ENCODE assay signal across 10 cellular contexts in the genomic region with DNA sequence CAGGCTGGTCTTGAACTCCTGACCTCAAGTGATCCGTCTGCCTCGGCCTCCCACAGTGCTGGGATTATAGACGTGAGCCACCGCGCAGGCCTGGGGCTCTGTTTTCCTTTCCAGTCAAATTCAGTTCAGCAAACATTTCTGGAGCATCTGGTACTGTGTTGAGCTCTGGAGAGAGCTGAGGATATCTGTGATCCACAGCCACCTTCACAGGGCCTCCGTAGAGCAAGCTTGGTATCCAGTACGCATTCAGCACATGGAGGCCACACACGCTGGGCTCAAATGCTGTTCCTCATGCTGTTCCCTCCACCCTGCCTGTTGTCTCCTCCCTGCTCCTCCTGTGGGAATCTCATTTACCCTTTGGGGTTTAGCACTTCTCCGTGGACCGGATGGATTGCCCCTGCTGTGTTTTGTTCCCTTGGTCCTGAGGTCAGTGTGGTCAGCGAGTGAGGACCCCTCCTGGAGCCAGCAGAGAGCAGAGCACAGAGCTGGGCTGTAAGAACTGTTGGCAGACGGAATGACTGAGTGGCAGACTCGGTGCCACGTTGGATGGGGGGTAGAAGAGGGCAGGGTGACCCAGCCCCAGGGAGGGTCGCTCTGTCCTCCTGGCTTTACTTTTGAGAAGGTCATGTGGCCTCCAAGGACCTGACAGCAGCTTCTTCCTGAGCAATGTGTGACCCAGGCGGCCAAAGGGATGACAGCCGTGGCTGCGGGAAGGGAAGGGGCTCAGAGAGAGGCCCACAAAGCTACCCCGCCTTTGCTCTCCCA. TPM values are rescaled to one million over a fixed set of nuclear protein-coding genes. Genes with fewer than 3 reads are reported as not detected.
DNase-seq lines count a peak whose midpoint lies in the region; ATAC-seq and TF ChIP-seq lines count a peak whose summit lies in the region.
"Had no signal": no experiment of that assay in that cellular context is flagged by ENCODE, and none has a peak within 500 bp of the region (broad histone marks: within the 10 kb centered on the region; RNA-seq: fewer than 3 reads in every experiment).

No MANE protein-coding gene starts in this region.

- H3K9me3 ChIP-seq in CD4-positive, CD25-positive, alpha-beta regulatory T cell (ENCODE audit: control insufficient read depth in 2 of 2, low read length in 2 of 2): no peaks in the 10 kb centered on the region
- no peaks in the 10 kb centered on the region for H3K9me3 ChIP-seq in MG63

- peaks cover 0 to 10% (median 3%) of the 10 kb centered on the region in 4 donors for H3K4me1 Mint-ChIP-seq in CD4-positive, CD25-positive, alpha-beta regulatory T cell
- H3K4me1 Mint-ChIP-seq in nephron: peaks cover 6% of the 10 kb centered on the region

- peak overlapping the region in 2 of 3 donors; percentile 32 to 65 for H3K27ac Mint-ChIP-seq in CD4-positive, CD25-positive, alpha-beta regulatory T cell
- no peak overlapping the region for H3K27ac Mint-ChIP-seq in nephron

- DNase-seq in CD4-positive, CD25-positive, alpha-beta regulatory T cell: no peak
- DNase-seq in MG63: no peak
- DNase-seq in dorsolateral prefrontal cortex: no peak
- no peak for DNase-seq in cerebellar nuclear complex (lab: John Stamatoyannopoulos, UW)
- no peak for DNase-seq in GM10248 (ENCODE audit: extremely low spot score)
- DNase-seq in NCI-H1092 (lab: John Stamatoyannopoulos, UW): no peak

- no peak for TF ChIP-seq CTCF in dorsolateral prefrontal cortex (IDR thresholded peaks at IDR 0.05 in 54 of 56, conservative IDR thresholded peaks at IDR 0.05 in 2 of 56; ENCODE audit: low read depth in 1 of 56, partially characterized antibody in 56 of 56)
- no peak for TF ChIP-seq CTCF in nephron (IDR thresholded peaks at IDR 0.05; ENCODE audit: unreplicated experiment in 3 of 3)
- TF ChIP-seq CTCF in GM10248 (IDR thresholded peaks at IDR 0.05; ENCODE audit: control extremely low read depth, extremely low read depth, low read depth, missing control alignments): no peak

- H3K27ac ChIP-seq in CD4-positive, CD25-positive, alpha-beta regulatory T cell (ENCODE audit: insufficient read depth, low read length, poor library complexity, severe bottlenecking): no peak overlapping the region
- H3K27ac ChIP-seq in dorsolateral prefrontal cortex: peak overlapping the region in 45 of 59 donors; percentile 47 to 93 (median 82)

- H3K4me3 ChIP-seq in CD4-positive, CD25-positive, alpha-beta regulatory T cell (ENCODE audit: low read depth, low read length): no peak overlapping the region
- H3K4me3 ChIP-seq in MG63: peak overlapping the region; percentile 59
- peak overlapping the region; percentile 69 to 99 (median 93) for H3K4me3 ChIP-seq in dorsolateral prefrontal cortex

- CTCF ChIA-PET in GM10248 (lab: Yijun Ruan, JAX): interaction anchor here (1.1 to 8.4 kb wide), 12 partner anchors 9 to 373 kb away, joined by 3 to 81 read pairs (median 4); no protein-coding TSS in a partner anchor

- POLR2A ChIA-PET in GM10248 (lab: Yijun Ruan, JAX): interaction anchor here (0.5 kb wide), 1 partner anchor 378 kb away, joined by 8 read pairs; no protein-coding TSS in a partner anchor

- H3K4me1 ChIP-seq in CD4-positive, CD25-positive, alpha-beta regulatory T cell (ENCODE audit: control insufficient read depth, insufficient read depth, low read length, poor library complexity, severe bottlenecking): peaks cover 5% of the 10 kb centered on the region

- H3K36me3 ChIP-seq in CD4-positive, CD25-positive, alpha-beta regulatory T cell (ENCODE audit: control insufficient read depth, insufficient read depth, low read length): no peaks in the 10 kb centered on the region
- no peaks in the 10 kb centered on the region for H3K36me3 ChIP-seq in MG63

- H3K36me3 Mint-ChIP-seq in CD4-positive, CD25-positive, alpha-beta regulatory T cell: no peaks in the 10 kb centered on the region
- H3K36me3 Mint-ChIP-seq in nephron (ENCODE audit: low read depth): no peaks in the 10 kb centered on the region

- no peak for ATAC-seq in CD4-positive, CD25-positive, alpha-beta regulatory T cell (ENCODE audit: low read depth in 2 of 2)
- ATAC-seq in GM21825 (IDR thresholded peaks at IDR 0.05; ENCODE audit: unreplicated experiment): no peak

- H3K9me3 Mint-ChIP-seq in CD4-positive, CD25-positive, alpha-beta regulatory T cell: peaks cover 0 to 3% (median 0%) of the 10 kb centered on the region in 7 donors
- no peaks in the 10 kb centered on the region for H3K9me3 Mint-ChIP-seq in nephron

- H3K27me3 ChIP-seq in CD4-positive, CD25-positive, alpha-beta regulatory T cell (ENCODE audit: control insufficient read depth, insufficient read depth, low read length): peaks cover 6% of the 10 kb centered on the region
- H3K27me3 ChIP-seq in MG63 (no peaks in the 10 kb centered on the region), dorsolateral prefrontal cortex (no peaks in the 10 kb centered on the region)

- intact Hi-C loops in dorsolateral prefrontal cortex (cut with DNase I): no loop called here

- peak overlapping the region in 3 of 4 donors; percentile 59 to 63 (median 61) for H3K4me3 Mint-ChIP-seq in CD4-positive, CD25-positive, alpha-beta regulatory T cell
- peak overlapping the region; percentile 70 to 78 (median 78) for H3K4me3 Mint-ChIP-seq in nephron

- peaks cover 4% of the 10 kb centered on the region for H3K27me3 Mint-ChIP-seq in CD4-positive, CD25-positive, alpha-beta regulatory T cell
- H3K27me3 Mint-ChIP-seq in nephron (ENCODE audit: low read depth): peaks cover 25% of the 10 kb centered on the region

RNA-seq across cellular contexts. Expression of gene RPS6KL1, which starts 0.9 kb away (rescaled TPM):
- 4.5 TPM for total RNA-seq in CD4-positive, CD25-positive, alpha-beta regulatory T cell
- 1 to 10 TPM in 2 of 4 donors, under 1 TPM in 2; 0.27 to 3.4 (median 1.4) TPM for polyA plus RNA-seq in CD4-positive, CD25-positive, alpha-beta regulatory T cell
- total RNA-seq in MG63 (2014; rRNA removed; shearing (Covaris generic); ENCODE audit: low replicate concordance): 5.4 and 11.3 TPM in 2 replicates
- 10 to 100 TPM; 35.6 to 99.8 (median 63.6) TPM for total RNA-seq in dorsolateral prefrontal cortex

RNA-seq across cellular contexts. Expression of gene PGF, which starts 33.2 kb away (rescaled TPM):
- total RNA-seq in CD4-positive, CD25-positive, alpha-beta regulatory T cell: not detected
- polyA plus RNA-seq in CD4-positive, CD25-positive, alpha-beta regulatory T cell: under 1 TPM in 1 of 4 donors, not detected in 3; 0.44 TPM
- total RNA-seq in MG63 (2014; rRNA removed; shearing (Covaris generic); ENCODE audit: low replicate concordance): 49.2 and 50.6 TPM in 2 replicates
- total RNA-seq in dorsolateral prefrontal cortex: 10 to 100 TPM in 1 of 120 experiments, 1 to 10 TPM in 119; 1.3 to 14.5 (median 3.0) TPM

RNA-seq across cellular contexts. Expression of gene DLST, which starts 40.5 kb away (rescaled TPM):
- total RNA-seq in CD4-positive, CD25-positive, alpha-beta regulatory T cell: 122 TPM
- 10 to 100 TPM in 2 of 4 donors, 1 to 10 TPM in 2; 8.1 to 11.7 (median 10.2) TPM for polyA plus RNA-seq in CD4-positive, CD25-positive, alpha-beta regulatory T cell
- 38.7 and 52.6 TPM in 2 replicates for total RNA-seq in MG63 (2014; rRNA removed; shearing (Covaris generic); ENCODE audit: low replicate concordance)
- 10 to 100 TPM; 54.1 to 89.6 (median 72.8) TPM for total RNA-seq in dorsolateral prefrontal cortex

RNA-seq across cellular contexts. Expression of gene PROX2, which starts 46.2 kb away (rescaled TPM):
- total RNA-seq in CD4-positive, CD25-positive, alpha-beta regulatory T cell: not detected
- under 1 TPM in 1 of 4 donors, not detected in 3; 0.21 TPM for polyA plus RNA-seq in CD4-positive, CD25-positive, alpha-beta regulatory T cell
- total RNA-seq in MG63 (2014; rRNA removed; shearing (Covaris generic); ENCODE audit: low replicate concordance): not detected in 2 replicates
- total RNA-seq in dorsolateral prefrontal cortex: under 1 TPM in 43 of 120 experiments, not detected in 77; 0.10 to 0.91 (median 0.18) TPM
- total RNA-seq: aorta, renal cortical epithelial cell had no signal
- polyA plus RNA-seq: aorta had no signal

Comparison
In these comparisons a context has a peak if more than half of its experiments do, and no peak if none do; other contexts are left out.
1. H3K27ac Mint-ChIP-seq: peak in CD4-positive, CD25-positive, alpha-beta regulatory T cell (2 of 3); none in nephron (0 of 3).